Comparison of ENCODE assay signal across 6 cellular contexts in genomic region chr7:153327683-153328082, GRCh38.
"Had no signal": no experiment of that assay in that cellular context is flagged by ENCODE, and none has a peak within 500 bp of the region (broad histone marks: within the 10 kb centered on the region; RNA-seq: fewer than 3 reads in every experiment).

No MANE protein-coding gene starts in this region.

- H3K9ac ChIP-seq: KMS-11 had no signal

- H3K4me2 ChIP-seq: KMS-11 had no signal

- FAIRE-seq: HTR-8/SVneo had no signal

- DNase-seq: IMR-90, KBM-7, KG1 had no signal

- H3K27ac ChIP-seq: HL-60, KMS-11 had no signal
